ENCODE assay signal across 2 cellular contexts in genomic region chr7:102024005-102024768, GRCh38.
TF ChIP-seq lines count a peak whose summit lies in the region.

No MANE protein-coding gene starts in this region.

TF ChIP-seq in GM23338, 12 proteins besides CTCF, POLR2A, EP300 and RAD21 (continued from another document):
- no peak for TF ChIP-seq REST (IDR thresholded peaks at IDR 0.05; ENCODE audit: unreplicated experiment)

TF ChIP-seq in SK-N-SH treated with all-trans-retinoic acid at 6 μM for 48 hours, 23 proteins besides CTCF, POLR2A, EP300 and RAD21 (continued from another document):
- TF ChIP-seq RARB (CRISPR knock-in tag; IDR thresholded peaks at IDR 0.05): no peak
- no peak for TF ChIP-seq CSDC2 (CRISPR knock-in tag; IDR thresholded peaks at IDR 0.05)
- TF ChIP-seq BACH2 (CRISPR knock-in tag; IDR thresholded peaks at IDR 0.05; ENCODE audit: borderline replicate concordance): no peak
- TF ChIP-seq TOX (CRISPR knock-in tag; IDR thresholded peaks at IDR 0.05; ENCODE audit: borderline replicate concordance): no peak
- TF ChIP-seq ZNF565 (CRISPR knock-in tag; conservative IDR thresholded peaks at IDR 0.05; ENCODE audit: low read depth): no peak
- TF ChIP-seq PATZ1 (CRISPR knock-in tag; IDR thresholded peaks at IDR 0.05; ENCODE audit: borderline replicate concordance): no peak
- no peak for TF ChIP-seq ZC3H10 (CRISPR knock-in tag; IDR thresholded peaks at IDR 0.05)
- no peak for TF ChIP-seq CREB5 (CRISPR knock-in tag; IDR thresholded peaks at IDR 0.05; ENCODE audit: low read depth)
